Comparison of ENCODE assay signal across 8 cellular contexts in the genomic region with DNA sequence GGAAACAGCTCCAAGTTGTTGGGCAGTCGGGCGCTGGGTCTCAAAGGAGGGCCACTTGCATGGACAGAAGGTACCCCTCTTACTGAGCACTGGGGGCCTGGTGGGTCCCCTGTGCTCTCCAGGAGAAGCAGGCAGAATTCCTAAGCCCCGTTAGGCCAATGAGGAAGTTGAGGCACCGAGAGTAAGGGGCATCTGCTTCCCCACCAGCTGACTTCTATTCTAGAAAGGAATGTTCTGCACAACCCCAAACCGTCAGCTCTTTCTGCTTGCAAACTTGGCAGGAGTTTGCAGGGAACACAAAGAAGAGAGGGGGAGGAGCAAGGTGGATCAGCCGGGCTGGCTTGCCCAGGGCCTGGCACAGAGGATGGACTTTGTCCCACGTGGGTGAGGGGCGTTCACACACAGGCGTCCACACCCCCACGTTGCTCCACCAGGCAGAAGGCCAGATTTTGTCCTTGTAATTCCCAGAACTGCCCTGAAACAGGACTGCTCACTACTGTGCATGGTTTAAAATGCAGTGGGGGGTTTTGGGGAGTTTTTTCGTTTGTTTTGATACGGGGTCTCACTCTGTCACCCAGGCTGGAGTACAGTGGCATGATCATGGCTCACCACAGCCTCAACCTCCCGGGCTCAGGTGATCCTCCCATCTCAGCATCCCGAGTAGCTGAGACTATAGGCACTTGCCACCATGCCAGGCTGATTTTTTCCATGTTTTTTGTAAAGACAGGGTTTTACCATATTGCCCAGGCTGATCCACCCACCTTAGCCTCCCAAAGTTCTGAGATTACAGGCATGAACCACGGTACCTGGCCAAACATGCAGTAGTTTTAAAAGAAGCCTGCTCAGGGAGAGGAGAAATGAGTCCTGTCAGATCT.
DNase-seq lines count a peak whose midpoint lies in the region; ATAC-seq, FAIRE-seq and TF ChIP-seq lines count a peak whose summit lies in the region.

No MANE protein-coding gene starts in this region.

- H3K79me2 ChIP-seq in HepG2 (ENCODE audit: insufficient read depth, low read length) = peaks cover 8% of the 10 kb centered on the region

- peak; percentile 17 to 70; a peak in 2 of 4 replicates for TF ChIP-seq POLR2A in HepG2 (IDR thresholded peaks at IDR 0.05; ENCODE audit: insufficient read depth in 1 of 2, low read depth in 2 of 2, low read length in 2 of 2)

- H3K9ac ChIP-seq in HepG2 (ENCODE audit: insufficient read depth, low read depth, low read length) = peak overlapping the region; percentile 60

- no peak for TF ChIP-seq CTCF in bronchial epithelial cell (IDR thresholded peaks at IDR 0.05; ENCODE audit: insufficient read depth, low read length, severe bottlenecking)
- no peak for TF ChIP-seq CTCF in HepG2 (CRISPR knock-in tag; IDR thresholded peaks at IDR 0.05)

- H3K4me2 ChIP-seq in HepG2 (ENCODE audit: low read depth, low read length) = peak overlapping the region; percentile 74

- BruUV-seq in HepG2 (replicated peaks; lab: Mats Ljungman, UMichigan) = no TSS peak

- peak; percentile 59 for ATAC-seq in HepG2

- H3K27me3 ChIP-seq in bronchial epithelial cell (ENCODE audit: control insufficient read depth, insufficient read depth, low read length) (no peaks in the 10 kb centered on the region), HepG2 (ENCODE audit: control insufficient read depth in 1 of 2, insufficient read depth in 2 of 2, low read length in 2 of 2) (no peaks in the 10 kb centered on the region)

- WGBS in HepG2 (ENCODE audit: low lambda C conversion rate) = 11% methylated on average over 15 of the region's 15 CpGs

- peak; percentile 44 for DNase-seq in HT1080 (ENCODE audit: low read depth)
- DNase-seq in bronchial epithelial cell (ENCODE audit: low read depth) = peak; percentile 23
- peak; percentile 92 for DNase-seq in HepG2 (ENCODE audit: low spot score)
- peak; percentile 41 for DNase-seq in superior temporal gyrus (ENCODE audit: extremely low spot score)
- DNase-seq in foreskin melanocyte = no peak
- DNase-seq in NCI-H146 treated with DMSO at 0.1 percent for 48 hours (lab: John Stamatoyannopoulos, UW; ENCODE audit: unreplicated experiment) = no peak
- DNase-seq in NCI-H2171 (lab: John Stamatoyannopoulos, UW) = no peak
- no peak for DNase-seq in GM19239 (ENCODE audit: insufficient read length, low spot score)

- POLR2A ChIA-PET in HepG2 (lab: Yijun Ruan, JAX) = interaction anchor here (0.7 to 14.0 kb wide), 22 partner anchors 12 to 305 kb away, joined by 3 to 763 read pairs (median 4); partner anchors contain the start of genes DSTN, KAT14, PET117 and RRBP1

- H4K20me1 ChIP-seq in HepG2 (ENCODE audit: insufficient read depth, low read length) = no peaks in the 10 kb centered on the region

- peaks cover 93% of the 10 kb centered on the region for H3K4me1 ChIP-seq in HepG2 (ENCODE audit: insufficient read depth, low read length)

- CTCF ChIA-PET in HepG2 (lab: Yijun Ruan, JAX; ENCODE audit: low intra/inter-chr PET ratio, low total read pairs) = interaction anchor here (1.3 kb wide), 1 partner anchor 23 kb away, joined by 3 read pairs; no protein-coding TSS in a partner anchor

- intact Hi-C loops in HepG2 (cut with micrococcal nuclease; ENCODE audit: unreplicated experiment) = loop anchor here (1.0 to 5.0 kb wide), 3 partner anchors 11 to 68 kb away; no protein-coding TSS in a partner anchor

- TF ChIP-seq EP300 in HepG2 (IDR thresholded peaks at IDR 0.05; ENCODE audit: low read depth in 2 of 2, low read length in 2 of 2) (peak; percentile 77 to 91; a peak in 3 of 4 replicates), HepG2 (CRISPR knock-in tag; IDR thresholded peaks at IDR 0.05; ENCODE audit: borderline replicate concordance) (peak; percentile 95)

- H3K9me3 ChIP-seq in HepG2 (ENCODE audit: low read length) = no peaks in the 10 kb centered on the region

- peak; percentile 77 for TF ChIP-seq RAD21 in HepG2 (CRISPR knock-in tag; IDR thresholded peaks at IDR 0.05)

- H3K4me3 ChIP-seq in bronchial epithelial cell (ENCODE audit: low read depth, low read length) (no peak overlapping the region), HepG2 (replicated peaks in 1 of 3; ENCODE audit: insufficient read depth in 1 of 3, low read depth in 2 of 3, low read length in 3 of 3) (peak overlapping the region in 2 of 3 experiments; percentile 1 to 51; a peak in 3 of 6 replicates)

- in situ Hi-C loops in HepG2 (cut with HindIII; ENCODE audit: extremely low pct_ligation_motif_present, low pct_unique_long_range_greater_than_20kb) = no loop called here

- FAIRE-seq in bronchial epithelial cell (lab: Jason Lieb, UNC) (no peak), HepG2 (lab: Jason Lieb, UNC) (peak; percentile 80), GM19239 (lab: Jason Lieb, UNC) (no peak)

- peak overlapping the region; percentile 78 for H3K27ac ChIP-seq in HepG2 (ENCODE audit: extremely low read length, insufficient read depth, low read length)

- H2AFZ ChIP-seq in HepG2 (ENCODE audit: low read length) = no peak overlapping the region

- H3K36me3 ChIP-seq in bronchial epithelial cell (ENCODE audit: control insufficient read depth, insufficient read depth, low read length) = no peaks in the 10 kb centered on the region
- no peaks in the 10 kb centered on the region for H3K36me3 ChIP-seq in HepG2 (replicated peaks in 1 of 2; ENCODE audit: control insufficient read depth in 1 of 2, insufficient read depth in 2 of 2, low read length in 2 of 2)

TF ChIP-seq in HepG2, 621 proteins besides CTCF, POLR2A, EP300 and RAD21 (continues in another document):
- peak; percentile 86; the same call in 1 of the 2 replicates for TF ChIP-seq ZBTB20 (CRISPR knock-in tag; IDR thresholded peaks at IDR 0.05; ENCODE audit: borderline replicate concordance, low read depth)
- no peak for TF ChIP-seq PTBP1 (IDR thresholded peaks at IDR 0.05; ENCODE audit: low read depth, low read length, poor library complexity, severe bottlenecking)
- no peak for TF ChIP-seq ZNF672 (CRISPR knock-in tag; IDR thresholded peaks at IDR 0.05)
- peak; percentile 56; the same call in 1 of the 2 replicates for TF ChIP-seq ATF3 (CRISPR knock-in tag; IDR thresholded peaks at IDR 0.05)
- TF ChIP-seq, protein P1, sequence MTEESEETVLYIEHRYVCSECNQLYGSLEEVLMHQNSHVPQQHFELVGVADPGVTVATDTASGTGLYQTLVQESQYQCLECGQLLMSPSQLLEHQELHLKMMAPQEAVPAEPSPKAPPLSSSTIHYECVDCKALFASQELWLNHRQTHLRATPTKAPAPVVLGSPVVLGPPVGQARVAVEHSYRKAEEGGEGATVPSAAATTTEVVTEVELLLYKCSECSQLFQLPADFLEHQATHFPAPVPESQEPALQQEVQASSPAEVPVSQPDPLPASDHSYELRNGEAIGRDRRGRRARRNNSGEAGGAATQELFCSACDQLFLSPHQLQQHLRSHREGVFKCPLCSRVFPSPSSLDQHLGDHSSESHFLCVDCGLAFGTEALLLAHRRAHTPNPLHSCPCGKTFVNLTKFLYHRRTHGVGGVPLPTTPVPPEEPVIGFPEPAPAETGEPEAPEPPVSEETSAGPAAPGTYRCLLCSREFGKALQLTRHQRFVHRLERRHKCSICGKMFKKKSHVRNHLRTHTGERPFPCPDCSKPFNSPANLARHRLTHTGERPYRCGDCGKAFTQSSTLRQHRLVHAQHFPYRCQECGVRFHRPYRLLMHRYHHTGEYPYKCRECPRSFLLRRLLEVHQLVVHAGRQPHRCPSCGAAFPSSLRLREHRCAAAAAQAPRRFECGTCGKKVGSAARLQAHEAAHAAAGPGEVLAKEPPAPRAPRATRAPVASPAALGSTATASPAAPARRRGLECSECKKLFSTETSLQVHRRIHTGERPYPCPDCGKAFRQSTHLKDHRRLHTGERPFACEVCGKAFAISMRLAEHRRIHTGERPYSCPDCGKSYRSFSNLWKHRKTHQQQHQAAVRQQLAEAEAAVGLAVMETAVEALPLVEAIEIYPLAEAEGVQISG (CRISPR knock-in tag; IDR thresholded peaks at IDR 0.05) = peak; percentile 87
- peak; percentile 65; the same call in 1 of the 2 replicates for TF ChIP-seq ZNF572 (CRISPR knock-in tag; IDR thresholded peaks at IDR 0.05)
- peak; percentile 65; the same call in 1 of the 2 replicates for TF ChIP-seq MEIS1 (CRISPR knock-in tag; IDR thresholded peaks at IDR 0.05; ENCODE audit: borderline replicate concordance)
- TF ChIP-seq, protein P2, sequence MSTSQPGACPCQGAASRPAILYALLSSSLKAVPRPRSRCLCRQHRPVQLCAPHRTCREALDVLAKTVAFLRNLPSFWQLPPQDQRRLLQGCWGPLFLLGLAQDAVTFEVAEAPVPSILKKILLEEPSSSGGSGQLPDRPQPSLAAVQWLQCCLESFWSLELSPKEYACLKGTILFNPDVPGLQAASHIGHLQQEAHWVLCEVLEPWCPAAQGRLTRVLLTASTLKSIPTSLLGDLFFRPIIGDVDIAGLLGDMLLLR (CRISPR knock-in tag; IDR thresholded peaks at IDR 0.05) = peak; percentile 65; the same call in 1 of the 2 replicates
- TF ChIP-seq, protein P3, sequence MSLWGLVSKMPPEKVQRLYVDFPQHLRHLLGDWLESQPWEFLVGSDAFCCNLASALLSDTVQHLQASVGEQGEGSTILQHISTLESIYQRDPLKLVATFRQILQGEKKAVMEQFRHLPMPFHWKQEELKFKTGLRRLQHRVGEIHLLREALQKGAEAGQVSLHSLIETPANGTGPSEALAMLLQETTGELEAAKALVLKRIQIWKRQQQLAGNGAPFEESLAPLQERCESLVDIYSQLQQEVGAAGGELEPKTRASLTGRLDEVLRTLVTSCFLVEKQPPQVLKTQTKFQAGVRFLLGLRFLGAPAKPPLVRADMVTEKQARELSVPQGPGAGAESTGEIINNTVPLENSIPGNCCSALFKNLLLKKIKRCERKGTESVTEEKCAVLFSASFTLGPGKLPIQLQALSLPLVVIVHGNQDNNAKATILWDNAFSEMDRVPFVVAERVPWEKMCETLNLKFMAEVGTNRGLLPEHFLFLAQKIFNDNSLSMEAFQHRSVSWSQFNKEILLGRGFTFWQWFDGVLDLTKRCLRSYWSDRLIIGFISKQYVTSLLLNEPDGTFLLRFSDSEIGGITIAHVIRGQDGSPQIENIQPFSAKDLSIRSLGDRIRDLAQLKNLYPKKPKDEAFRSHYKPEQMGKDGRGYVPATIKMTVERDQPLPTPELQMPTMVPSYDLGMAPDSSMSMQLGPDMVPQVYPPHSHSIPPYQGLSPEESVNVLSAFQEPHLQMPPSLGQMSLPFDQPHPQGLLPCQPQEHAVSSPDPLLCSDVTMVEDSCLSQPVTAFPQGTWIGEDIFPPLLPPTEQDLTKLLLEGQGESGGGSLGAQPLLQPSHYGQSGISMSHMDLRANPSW (CRISPR knock-in tag; IDR thresholded peaks at IDR 0.05; ENCODE audit: borderline replicate concordance) = 0 out of 2 replicates have a peak, but pooled peaks have one; percentile 46
- TF ChIP-seq ZNF30 (CRISPR knock-in tag; IDR thresholded peaks at IDR 0.05) = no peak
- peak; percentile 63 for TF ChIP-seq TCF7 (IDR thresholded peaks at IDR 0.05; ENCODE audit: low read depth)
- peak; percentile 73; the same call in 1 of the 2 replicates for TF ChIP-seq BORCS8-MEF2B (CRISPR knock-in tag; IDR thresholded peaks at IDR 0.05)
- no peak for TF ChIP-seq NFRKB (IDR thresholded peaks at IDR 0.05)

Comparison
In these comparisons a context has a peak if more than half of its experiments do, and no peak if none do; other contexts are left out.
1. DNase-seq: peak in HT1080 (single experiment), bronchial epithelial cell (single experiment), HepG2 (single experiment) and superior temporal gyrus (single experiment); none in foreskin melanocyte (single experiment), NCI-H146 treated with DMSO at 0.1 percent for 48 hours (single experiment), NCI-H2171 (single experiment) and GM19239 (single experiment).